In the genomic region with DNA sequence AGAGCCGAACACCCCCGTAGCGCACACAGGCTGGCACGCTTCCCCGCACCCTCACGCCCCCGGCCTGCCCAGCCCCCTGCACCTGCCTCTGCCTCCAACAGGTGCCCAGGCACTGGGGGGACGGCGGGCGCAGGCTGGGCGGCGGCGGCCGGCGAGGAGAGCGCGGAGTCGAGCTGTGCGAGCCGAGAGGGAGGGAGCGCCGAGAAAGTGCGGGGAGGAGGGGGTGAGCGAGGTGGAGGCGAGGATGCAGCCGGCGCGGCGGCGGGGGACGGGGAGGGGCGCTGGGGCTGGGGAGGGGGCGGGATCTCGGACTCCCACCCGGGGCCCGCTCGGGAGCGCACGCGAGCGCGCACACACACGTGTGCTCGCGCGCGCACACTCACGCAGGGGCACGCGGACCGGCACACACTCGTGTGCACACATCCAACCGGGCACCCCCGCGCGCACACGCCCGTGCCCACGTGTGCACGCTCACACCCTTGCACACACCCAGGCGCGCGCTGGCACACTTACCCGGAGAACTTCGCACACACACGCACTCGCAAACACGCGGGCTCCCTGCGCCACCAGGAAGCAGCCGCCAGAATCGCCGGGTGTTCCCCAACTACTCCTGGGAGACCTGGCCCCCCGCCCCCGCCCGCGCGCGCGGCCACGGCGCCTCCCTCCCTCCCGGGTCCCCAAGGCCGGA, we compare ENCODE assay signal across 8 cellular contexts. TPM values are rescaled to one million over a fixed set of nuclear protein-coding genes. Genes with fewer than 3 reads are reported as not detected.
A peak's percentile ranks its signal among the peaks of the same experiment; 100 is the strongest.
DNase-seq lines count a peak whose midpoint lies in the region; ATAC-seq and TF ChIP-seq lines count a peak whose summit lies in the region.

A gene (minus strand): TSS at position 211 of the 688 bp plus-strand sequence. CDS start 805 bp downstream, outside the sequence.

- ATAC-seq in activated CD8-positive, alpha-beta memory T cell treated with anti-CD3 and anti-CD28 coated beads, Interleukin-2, amount 10 ng/mL, durations not matched to agents 7 days and 5 days, result peak; percentile 61
- ATAC-seq in central memory CD8-positive, alpha-beta T cell (replicated peaks; ENCODE audit: extremely low read depth, poor library complexity, severe bottlenecking), result peak; percentile 68
- ATAC-seq in natural killer cell treated with Interleukin-12 subunit alpha and Interleukin-12 subunit beta and Interleukin-15 and Interleukin-18, amount 100 ng/mL, for 72 hours, result peak in 1 of 2 donors; percentile 43
- no peak for ATAC-seq in GM21360 (IDR thresholded peaks at IDR 0.05; ENCODE audit: unreplicated experiment)

- POLR2A ChIA-PET in PC-9 (lab: Charles Lee; ENCODE audit: unreplicated experiment), result no interaction called here

- TF ChIP-seq CTCF in PC-9 (conservative IDR thresholded peaks at IDR 0.05), result no peak

- H3K27ac ChIP-seq in PC-9, result no peak within 1 kb of the TSS

- peaks cover 16% of the 10 kb centered on the region for H3K27me3 ChIP-seq in PC-9 (ENCODE audit: insufficient read depth, low read depth)

- H3K79me2 ChIP-seq in PC-9 (ENCODE audit: low read depth), result no peaks in the 10 kb centered on the region

- intact Hi-C loops in PC-9 (cut with micrococcal nuclease; ENCODE audit: unreplicated experiment), result no loop called here

- no peaks in the 10 kb centered on the region for H3K4me1 ChIP-seq in PC-9 (replicated peaks; ENCODE audit: insufficient read depth)

- H3K4me3 Mint-ChIP-seq in activated CD8-positive, alpha-beta memory T cell treated with anti-CD3 and anti-CD28 coated beads, Interleukin-2, amount 10 ng/mL, durations not matched to agents 7 days and 5 days, result peak within 1 kb of the TSS; percentile 50
- H3K4me3 Mint-ChIP-seq in central memory CD8-positive, alpha-beta T cell, result peak within 1 kb of the TSS; percentile 78
- peak within 1 kb of the TSS; percentile 75 for H3K4me3 Mint-ChIP-seq in natural killer cell treated with Interleukin-12 subunit alpha and Interleukin-12 subunit beta and Interleukin-15 and Interleukin-18, amount 100 ng/mL, for 72 hours

- DNase-seq in activated CD8-positive, alpha-beta memory T cell treated with anti-CD3 and anti-CD28 coated beads, Interleukin-2, amount 10 ng/mL, durations not matched to agents 7 days and 5 days, result no peak
- no peak for DNase-seq in activated CD8-positive, alpha-beta memory T cell treated with anti-CD3 and anti-CD28 coated beads, Interleukin-2, amount 50 U/mL, for 4 hours
- no peak for DNase-seq in PC-9
- no peak for DNase-seq in central memory CD8-positive, alpha-beta T cell (ENCODE audit: low spot score in 2 of 2)
- no peak for DNase-seq in natural killer cell treated with Interleukin-12 subunit alpha and Interleukin-12 subunit beta and Interleukin-15 and Interleukin-18, amount 100 ng/mL, for 72 hours (ENCODE audit: low spot score)
- no peak for DNase-seq in UCSD-AML1 (lab: John Stamatoyannopoulos, UW; ENCODE audit: unreplicated experiment)
- no peak for DNase-seq in HT-29 (ENCODE audit: low spot score)

- no peak within 1 kb of the TSS for H2AFZ ChIP-seq in PC-9

- no peaks in the 10 kb centered on the region for H3K9me3 ChIP-seq in PC-9 (ENCODE audit: insufficient read depth, low read depth)

- no peaks in the 10 kb centered on the region for H3K36me3 ChIP-seq in PC-9 (ENCODE audit: low read depth)

- peak within 1 kb of the TSS; percentile 56; the same call in 1 of the 2 replicates for H3K4me3 ChIP-seq in PC-9

- H3K4me2 ChIP-seq in PC-9, result peak within 1 kb of the TSS; percentile 79

- CTCF ChIA-PET in activated CD8-positive, alpha-beta memory T cell treated with anti-CD3 and anti-CD28 coated beads, Interleukin-2, amount 10 ng/mL, durations not matched to agents 7 days and 5 days (lab: Charles Lee), result interaction anchor here (1.6 kb wide), 1 partner anchor 163 kb away, joined by 5 read pairs; no protein-coding TSS in a partner anchor
- CTCF ChIA-PET in PC-9 (lab: Charles Lee), result interaction anchor here (0.6 kb wide), 1 partner anchor 67 kb away, joined by 8 read pairs; no protein-coding TSS in a partner anchor

- H3F3A ChIP-seq in PC-9 (ENCODE audit: insufficient read depth, low read depth), result peaks cover 7% of the 10 kb centered on the region

- H3K27ac Mint-ChIP-seq in activated CD8-positive, alpha-beta memory T cell treated with anti-CD3 and anti-CD28 coated beads, Interleukin-2, amount 10 ng/mL, durations not matched to agents 7 days and 5 days, result no peak within 1 kb of the TSS
- peak within 1 kb of the TSS; percentile 75 for H3K27ac Mint-ChIP-seq in central memory CD8-positive, alpha-beta T cell (ENCODE audit: low read depth)
- no peak within 1 kb of the TSS for H3K27ac Mint-ChIP-seq in natural killer cell treated with Interleukin-12 subunit alpha and Interleukin-12 subunit beta and Interleukin-15 and Interleukin-18, amount 100 ng/mL, for 72 hours

- no peaks in the 10 kb centered on the region for H3K9me3 Mint-ChIP-seq in activated CD8-positive, alpha-beta memory T cell treated with anti-CD3 and anti-CD28 coated beads, Interleukin-2, amount 10 ng/mL, durations not matched to agents 7 days and 5 days (ENCODE audit: low read depth)
- no peaks in the 10 kb centered on the region for H3K9me3 Mint-ChIP-seq in central memory CD8-positive, alpha-beta T cell
- H3K9me3 Mint-ChIP-seq in natural killer cell treated with Interleukin-12 subunit alpha and Interleukin-12 subunit beta and Interleukin-15 and Interleukin-18, amount 100 ng/mL, for 72 hours, result no peaks in the 10 kb centered on the region

- peaks cover 32% of the 10 kb centered on the region for H3K27me3 Mint-ChIP-seq in activated CD8-positive, alpha-beta memory T cell treated with anti-CD3 and anti-CD28 coated beads, Interleukin-2, amount 10 ng/mL, durations not matched to agents 7 days and 5 days
- H3K27me3 Mint-ChIP-seq in central memory CD8-positive, alpha-beta T cell, result peaks cover 42% of the 10 kb centered on the region
- peaks cover 7 to 22% of the 10 kb centered on the region in 2 donors for H3K27me3 Mint-ChIP-seq in natural killer cell treated with Interleukin-12 subunit alpha and Interleukin-12 subunit beta and Interleukin-15 and Interleukin-18, amount 100 ng/mL, for 72 hours

- BruUV-seq in PC-9 (replicated peaks; lab: Mats Ljungman, UMichigan), result no TSS peak

- H3K4me1 Mint-ChIP-seq in activated CD8-positive, alpha-beta memory T cell treated with anti-CD3 and anti-CD28 coated beads, Interleukin-2, amount 10 ng/mL, durations not matched to agents 7 days and 5 days, result peaks cover 5% of the 10 kb centered on the region
- peaks cover 14% of the 10 kb centered on the region for H3K4me1 Mint-ChIP-seq in central memory CD8-positive, alpha-beta T cell
- H3K4me1 Mint-ChIP-seq in natural killer cell treated with Interleukin-12 subunit alpha and Interleukin-12 subunit beta and Interleukin-15 and Interleukin-18, amount 100 ng/mL, for 72 hours (ENCODE audit: low read depth in 2 of 2), result peaks cover 4 to 5% of the 10 kb centered on the region in 2 donors

- no peaks in the 10 kb centered on the region for H3K9me2 ChIP-seq in PC-9 (ENCODE audit: insufficient read depth)

- H4K20me1 ChIP-seq in PC-9 (ENCODE audit: insufficient read depth), result no peaks in the 10 kb centered on the region; the same call in 1 of the 2 replicates

- no peaks in the 10 kb centered on the region for H3K36me3 Mint-ChIP-seq in activated CD8-positive, alpha-beta memory T cell treated with anti-CD3 and anti-CD28 coated beads, Interleukin-2, amount 10 ng/mL, durations not matched to agents 7 days and 5 days
- peaks cover 4% of the 10 kb centered on the region for H3K36me3 Mint-ChIP-seq in central memory CD8-positive, alpha-beta T cell (ENCODE audit: insufficient read depth)
- H3K36me3 Mint-ChIP-seq in natural killer cell treated with Interleukin-12 subunit alpha and Interleukin-12 subunit beta and Interleukin-15 and Interleukin-18, amount 100 ng/mL, for 72 hours, result no peaks in the 10 kb centered on the region

RNA-seq across cellular contexts. Expression of the gene that starts here (rescaled TPM):
- under 1 TPM in 1 of 2 experiments, not detected in 1; 0.49 TPM for total RNA-seq in activated CD8-positive, alpha-beta memory T cell treated with anti-CD3 and anti-CD28 coated beads, Interleukin-2, amount 10 ng/mL, durations not matched to agents 7 days and 5 days
- total RNA-seq in PC-9 (2021), result 11.0 and 11.3 TPM in 2 replicates
- not detected for total RNA-seq in natural killer cell treated with Interleukin-12 subunit alpha and Interleukin-12 subunit beta and Interleukin-15 and Interleukin-18, amount 100 ng/mL, for 72 hours
- total RNA-seq in HT-29 (2014; rRNA removed; shearing (Covaris generic)), result 0.89 TPM in 1 of 2 replicates, not detected in the other

Comparison
In these comparisons a context has a peak if more than half of its experiments do, and no peak if none do; other contexts are left out.
1. Peak in ATAC-seq in activated CD8-positive, alpha-beta memory T cell treated with anti-CD3 and anti-CD28 coated beads, Interleukin-2, amount 10 ng/mL, durations not matched to agents 7 days and 5 days; RNA of the gene not detected or under 1 TPM.